ENCODE assay signal across 1 cellular context in the genomic region with DNA sequence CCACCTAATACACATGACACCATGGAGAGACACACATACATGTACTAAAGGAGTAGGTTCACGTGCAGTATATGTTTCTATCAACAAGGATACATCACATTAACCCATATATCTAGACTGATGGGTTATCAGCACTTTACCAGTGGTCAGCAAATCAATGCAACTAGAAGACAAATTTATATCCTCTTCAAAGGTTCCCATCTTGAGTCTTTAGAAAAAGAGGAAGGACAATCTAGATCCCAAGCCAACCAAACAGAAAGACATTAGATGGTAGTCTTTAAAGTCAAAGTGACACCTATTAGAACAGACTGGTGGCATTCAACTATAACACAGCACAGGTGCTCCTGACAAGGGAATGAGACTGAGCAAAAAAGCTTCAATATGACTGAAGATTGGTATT.
TF ChIP-seq lines count a peak whose summit lies in the region.

No MANE protein-coding gene starts in this region.

TF ChIP-seq in GM23338, 12 proteins besides CTCF, POLR2A, EP300 and RAD21 (continued from another document):
- TF ChIP-seq, protein P1, sequence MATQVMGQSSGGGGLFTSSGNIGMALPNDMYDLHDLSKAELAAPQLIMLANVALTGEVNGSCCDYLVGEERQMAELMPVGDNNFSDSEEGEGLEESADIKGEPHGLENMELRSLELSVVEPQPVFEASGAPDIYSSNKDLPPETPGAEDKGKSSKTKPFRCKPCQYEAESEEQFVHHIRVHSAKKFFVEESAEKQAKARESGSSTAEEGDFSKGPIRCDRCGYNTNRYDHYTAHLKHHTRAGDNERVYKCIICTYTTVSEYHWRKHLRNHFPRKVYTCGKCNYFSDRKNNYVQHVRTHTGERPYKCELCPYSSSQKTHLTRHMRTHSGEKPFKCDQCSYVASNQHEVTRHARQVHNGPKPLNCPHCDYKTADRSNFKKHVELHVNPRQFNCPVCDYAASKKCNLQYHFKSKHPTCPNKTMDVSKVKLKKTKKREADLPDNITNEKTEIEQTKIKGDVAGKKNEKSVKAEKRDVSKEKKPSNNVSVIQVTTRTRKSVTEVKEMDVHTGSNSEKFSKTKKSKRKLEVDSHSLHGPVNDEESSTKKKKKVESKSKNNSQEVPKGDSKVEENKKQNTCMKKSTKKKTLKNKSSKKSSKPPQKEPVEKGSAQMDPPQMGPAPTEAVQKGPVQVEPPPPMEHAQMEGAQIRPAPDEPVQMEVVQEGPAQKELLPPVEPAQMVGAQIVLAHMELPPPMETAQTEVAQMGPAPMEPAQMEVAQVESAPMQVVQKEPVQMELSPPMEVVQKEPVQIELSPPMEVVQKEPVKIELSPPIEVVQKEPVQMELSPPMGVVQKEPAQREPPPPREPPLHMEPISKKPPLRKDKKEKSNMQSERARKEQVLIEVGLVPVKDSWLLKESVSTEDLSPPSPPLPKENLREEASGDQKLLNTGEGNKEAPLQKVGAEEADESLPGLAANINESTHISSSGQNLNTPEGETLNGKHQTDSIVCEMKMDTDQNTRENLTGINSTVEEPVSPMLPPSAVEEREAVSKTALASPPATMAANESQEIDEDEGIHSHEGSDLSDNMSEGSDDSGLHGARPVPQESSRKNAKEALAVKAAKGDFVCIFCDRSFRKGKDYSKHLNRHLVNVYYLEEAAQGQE (IDR thresholded peaks at IDR 0.05; ENCODE audit: unreplicated experiment), result no peak
- no peak for TF ChIP-seq JUNB (IDR thresholded peaks at IDR 0.05; ENCODE audit: unreplicated experiment)
- TF ChIP-seq CREB1 (CRISPR knock-in tag; IDR thresholded peaks at IDR 0.05; ENCODE audit: low read depth), result no peak
- no peak for TF ChIP-seq POLR2AphosphoS5 (IDR thresholded peaks at IDR 0.05; ENCODE audit: low read depth)
- TF ChIP-seq EZH2phosphoT487 (IDR thresholded peaks at IDR 0.05; ENCODE audit: unreplicated experiment), result no peak
- TF ChIP-seq ZNF114 (CRISPR knock-in tag; IDR thresholded peaks at IDR 0.05), result no peak
- TF ChIP-seq NANOG (IDR thresholded peaks at IDR 0.05; ENCODE audit: borderline replicate concordance), result no peak
